Comparison of ENCODE assay signal across 11 cellular contexts in genomic region chr12:78096909-78097597, GRCh38.
A peak's percentile ranks its signal among the peaks of the same experiment; 100 is the strongest.
DNase-seq lines count a peak whose midpoint lies in the region; FAIRE-seq and TF ChIP-seq lines count a peak whose summit lies in the region.
"Had no signal": no experiment of that assay in that cellular context is flagged by ENCODE, and none has a peak within 500 bp of the region (broad histone marks: within the 10 kb centered on the region; RNA-seq: fewer than 3 reads in every experiment).

No MANE protein-coding gene starts in this region.

- H3K36me3 ChIP-seq in astrocyte (ENCODE audit: insufficient read depth, low read length): no peaks in the 10 kb centered on the region
- H3K36me3 ChIP-seq in Caco-2 (ENCODE audit: control insufficient read depth, insufficient read depth, low read length): no peaks in the 10 kb centered on the region

- DNase-seq in AG09319 (ENCODE audit: extremely low read depth, low read depth): peak; percentile 34
- DNase-seq in LHCN-M2 (ENCODE audit: low read depth): peak; percentile 75
- peak; percentile 47 for DNase-seq in astrocyte (ENCODE audit: low read depth)
- no peak for DNase-seq in Caco-2
- no peak for DNase-seq in NCI-H1436 (lab: John Stamatoyannopoulos, UW)
- no peak for DNase-seq in GF-D8 (lab: John Stamatoyannopoulos, UW)
- DNase-seq in NOMO-1 treated with dmso at 0.1 percent for 144 hours (lab: John Stamatoyannopoulos, UW; ENCODE audit: unreplicated experiment): no peak
- DNase-seq: activated CD4-positive, alpha-beta T cell treated with anti-CD3 and anti-CD28 coated beads for 48 hours; CD8-positive, alpha-beta memory T cell had no signal

- H3K9me3 ChIP-seq in astrocyte (ENCODE audit: insufficient read depth, low read depth, low read length): no peaks in the 10 kb centered on the region
- H3K9me3 ChIP-seq in Caco-2: no peaks in the 10 kb centered on the region

- intact Hi-C loops in Caco-2 (cut with micrococcal nuclease; ENCODE audit: unreplicated experiment): no loop called here

- no peaks in the 10 kb centered on the region for H3K27me3 Mint-ChIP-seq in astrocyte (ENCODE audit: low read depth, unreplicated experiment)
- H3K27me3 Mint-ChIP-seq in Caco-2 (ENCODE audit: insufficient read depth, unreplicated experiment): peaks cover 2% of the 10 kb centered on the region
- H3K27me3 Mint-ChIP-seq: CD8-positive, alpha-beta memory T cell had no signal

- H3K27ac Mint-ChIP-seq in astrocyte (ENCODE audit: unreplicated experiment) (no peak overlapping the region), Caco-2 (ENCODE audit: unreplicated experiment) (no peak overlapping the region)
- H3K27ac Mint-ChIP-seq: CD8-positive, alpha-beta memory T cell had no signal

- H3K9me3 Mint-ChIP-seq in astrocyte (ENCODE audit: unreplicated experiment) (peaks cover 3% of the 10 kb centered on the region), Caco-2 (ENCODE audit: unreplicated experiment) (peaks cover 8% of the 10 kb centered on the region)

- H3K9ac ChIP-seq in astrocyte (ENCODE audit: low read length): no peak overlapping the region
- H3K9ac ChIP-seq: parathyroid adenoma had no signal

- H3K27me3 ChIP-seq in astrocyte (ENCODE audit: insufficient read depth, low read length) (no peaks in the 10 kb centered on the region), layer of hippocampus (ENCODE audit: control insufficient read depth, insufficient read depth, low read length) (no peaks in the 10 kb centered on the region), Caco-2 (replicated peaks; ENCODE audit: control insufficient read depth, insufficient read depth, low read length) (no peaks in the 10 kb centered on the region)

- H3K27ac ChIP-seq in astrocyte (ENCODE audit: low read depth, low read length) (no peak overlapping the region), layer of hippocampus (ENCODE audit: low read depth, low read length) (peak overlapping the region; percentile 9)
- H3K27ac ChIP-seq: parathyroid adenoma had no signal

- no peak overlapping the region for H3K4me3 Mint-ChIP-seq in astrocyte (ENCODE audit: unreplicated experiment)
- no peak overlapping the region for H3K4me3 Mint-ChIP-seq in Caco-2 (ENCODE audit: unreplicated experiment)
- H3K4me3 Mint-ChIP-seq: CD8-positive, alpha-beta memory T cell had no signal

- no peaks in the 10 kb centered on the region for H3K4me1 ChIP-seq in astrocyte (ENCODE audit: insufficient read depth, low read length)
- peaks cover 3% of the 10 kb centered on the region; the same call in 1 of the 2 replicates for H3K4me1 ChIP-seq in Caco-2
- H3K4me1 ChIP-seq: parathyroid adenoma had no signal

- no peaks in the 10 kb centered on the region for H3K4me1 Mint-ChIP-seq in astrocyte (ENCODE audit: low read depth, unreplicated experiment)
- H3K4me1 Mint-ChIP-seq in Caco-2 (ENCODE audit: low read depth, unreplicated experiment): peaks cover 6% of the 10 kb centered on the region
- H3K4me1 Mint-ChIP-seq: CD8-positive, alpha-beta memory T cell had no signal

- CTCF ChIA-PET in Caco-2 (lab: Charles Lee): no interaction called here

- peak; percentile 41 for TF ChIP-seq CTCF in AG09319 (IDR thresholded peaks at IDR 0.05; ENCODE audit: low read depth, low read length)
- no peak for TF ChIP-seq CTCF in astrocyte (IDR thresholded peaks at IDR 0.05; ENCODE audit: insufficient read depth, low read depth, low read length)
- no peak for TF ChIP-seq CTCF in Caco-2 (IDR thresholded peaks at IDR 0.05; ENCODE audit: insufficient read depth in 1 of 2, low read depth in 1 of 2, low read length in 1 of 2, severe bottlenecking in 1 of 2, unreplicated experiment in 1 of 2)

- H3K4me3 ChIP-seq in astrocyte (ENCODE audit: insufficient read depth, low read depth, low read length) (no peak overlapping the region), Caco-2 (ENCODE audit: low read depth, low read length) (no peak overlapping the region)

- no peak overlapping the region for H3K4me2 ChIP-seq in astrocyte (ENCODE audit: low read length)

- POLR2A ChIA-PET in Caco-2 (lab: Charles Lee): no interaction called here

- no TSS peak for BruUV-seq in Caco-2 (replicated peaks; lab: Mats Ljungman, UMichigan)

- no peaks in the 10 kb centered on the region for H3K36me3 Mint-ChIP-seq in astrocyte (ENCODE audit: low read depth, unreplicated experiment)
- no peaks in the 10 kb centered on the region for H3K36me3 Mint-ChIP-seq in Caco-2 (ENCODE audit: insufficient read depth, unreplicated experiment)
- H3K36me3 Mint-ChIP-seq: CD8-positive, alpha-beta memory T cell had no signal

- no peaks in the 10 kb centered on the region for H4K20me1 ChIP-seq in astrocyte (ENCODE audit: insufficient read depth, low read length)

- FAIRE-seq in astrocyte (lab: Jason Lieb, UNC): no peak

- no peak overlapping the region for H2AFZ ChIP-seq in astrocyte (ENCODE audit: low read depth, low read length)
- H2AFZ ChIP-seq: parathyroid adenoma had no signal

- H3K79me2 ChIP-seq in astrocyte (ENCODE audit: insufficient read depth, low read length): no peaks in the 10 kb centered on the region
- H3K79me2 ChIP-seq: parathyroid adenoma had no signal

Comparison
In these comparisons a context has a peak if more than half of its experiments do, and no peak if none do; other contexts are left out.
1. DNase-seq: peak in AG09319 (single experiment), LHCN-M2 (single experiment) and astrocyte (single experiment); none in Caco-2 (0 of 2), NCI-H1436 (single experiment), GF-D8 (single experiment) and NOMO-1 treated with dmso at 0.1 percent for 144 hours (single experiment).